Comparison of ENCODE assay signal across 29 cellular contexts in genomic region chr22:23115825-23116494, GRCh38. TPM values are rescaled to one million over a fixed set of nuclear protein-coding genes. Genes with fewer than 3 reads are reported as not detected.
"Had no signal": no experiment of that assay in that cellular context is flagged by ENCODE, and none has a peak within 500 bp of the region (broad histone marks: within the 10 kb centered on the region; RNA-seq: fewer than 3 reads in every experiment).

No MANE protein-coding gene starts in this region.

- DNase-seq: activated CD4-positive, alpha-beta T cell treated with anti-CD3 and anti-CD28 coated beads for 36 hours; activated CD4-positive, alpha-beta T cell treated with anti-CD3 and anti-CD28 coated beads, Interleukin-2, amount 50 U/mL, for 4 hours; activated CD8-positive, alpha-beta memory T cell treated with anti-CD3 and anti-CD28 coated beads for 24 hours; activated CD8-positive, alpha-beta memory T cell treated with anti-CD3 and anti-CD28 coated beads, Interleukin-2, amount 50 U/mL, for 4 hours; activated naive CD4-positive, alpha-beta T cell; activated T-cell treated with anti-CD3 and anti-CD28 coated beads, Interleukin-2, amount 50 U/mL, for 24 hours; adrenal gland; cortex of kidney; foreskin keratinocyte; immature natural killer cell; left ventricle myocardium inferior; midbrain; natural killer cell; psoas muscle; stimulated activated CD4-positive, alpha-beta T cell treated with anti-CD3 and anti-CD28 coated beads, Interleukin-4, amount 100 ng/mL, for 24 hours; stimulated activated naive CD8-positive, alpha-beta T cell treated with anti-CD3 and anti-CD28 coated beads, Interleukin-15, Interleukin-2, amounts not matched to agents 100 U/mL and 50 U/mL, for 24 hours; T-helper 9 cell; tibial artery had no signal

- H3K27me3 ChIP-seq: adrenal gland, foreskin keratinocyte, neutrophil, pancreas, right atrium auricular region, tibial artery had no signal

- H3K36me3 ChIP-seq: adrenal gland, left ventricle myocardium inferior, neutrophil, pancreas, right atrium auricular region, tibial artery had no signal

- H3K4me3 Mint-ChIP-seq: activated CD4-positive, alpha-beta T cell treated with anti-CD3 and anti-CD28 coated beads for 36 hours; activated naive CD8-positive, alpha-beta T cell; activated T-cell treated with anti-CD3 and anti-CD28 coated beads, Interleukin-2, amount 50 U/mL, for 24 hours; immature natural killer cell; natural killer cell; WTC11 had no signal

- FAIRE-seq: astrocyte, pancreas had no signal

- H3K36me3 Mint-ChIP-seq: immature natural killer cell, natural killer cell, WTC11 had no signal

- ATAC-seq: activated CD4-positive, alpha-beta T cell treated with anti-CD3 and anti-CD28 coated beads for 36 hours; foreskin keratinocyte; natural killer cell; pancreas; psoas muscle; stimulated activated naive CD8-positive, alpha-beta T cell treated with anti-CD3 and anti-CD28 coated beads, Interleukin-15, Interleukin-2, amounts not matched to agents 100 U/mL and 50 U/mL, for 24 hours; WTC11 had no signal

- H3K4me3 ChIP-seq: adrenal gland, left ventricle myocardium inferior, pancreas, psoas muscle, right atrium auricular region, tibial artery had no signal

- H3K9me3 ChIP-seq: adrenal gland, left ventricle myocardium inferior, neutrophil, pancreas, psoas muscle, right atrium auricular region, tibial artery had no signal

- H3K27me3 Mint-ChIP-seq: activated CD4-positive, alpha-beta T cell treated with anti-CD3 and anti-CD28 coated beads for 36 hours; activated naive CD8-positive, alpha-beta T cell; activated T-cell treated with anti-CD3 and anti-CD28 coated beads, Interleukin-2, amount 50 U/mL, for 24 hours had no signal

- H3K27ac ChIP-seq: adrenal gland, foreskin keratinocyte, left ventricle myocardium inferior, neutrophil, pancreas, psoas muscle, right atrium auricular region, tibial artery had no signal

- H3K9me3 Mint-ChIP-seq: activated T-cell treated with anti-CD3 and anti-CD28 coated beads, Interleukin-2, amount 50 U/mL, for 24 hours; activated T-helper 2 cell treated with anti-CD3 and anti-CD28 coated beads, Interferon-gamma antibody, Interleukin-2, Interleukin-4, amounts not matched to agents 10 μg/mL and 5 μg/mL and 100 μg/mL, durations not matched to agents 14 hours and 24 hours and 36 hours; immature natural killer cell; natural killer cell; WTC11 had no signal

- H3K4me1 ChIP-seq: adrenal gland, foreskin keratinocyte, pancreas, psoas muscle, tibial artery had no signal

- H3K27ac Mint-ChIP-seq: activated CD4-positive, alpha-beta T cell treated with anti-CD3 and anti-CD28 coated beads for 36 hours; activated naive CD8-positive, alpha-beta T cell; activated T-cell treated with anti-CD3 and anti-CD28 coated beads, Interleukin-2, amount 50 U/mL, for 24 hours; activated T-helper 2 cell treated with anti-CD3 and anti-CD28 coated beads, Interferon-gamma antibody, Interleukin-2, Interleukin-4, amounts not matched to agents 10 μg/mL and 5 μg/mL and 100 μg/mL, durations not matched to agents 14 hours and 24 hours and 36 hours; natural killer cell; WTC11 had no signal

RNA-seq across cellular contexts. Expression of gene RSPH14, which starts 25.8 kb away (rescaled TPM):
- total RNA-seq: activated T-helper 2 cell treated with anti-CD3 and anti-CD28 coated beads, Interferon-gamma antibody, Interleukin-2, Interleukin-4, amounts not matched to agents 10 μg/mL and 5 μg/mL and 100 μg/mL, durations not matched to agents 14 hours and 24 hours and 36 hours; astrocyte; foreskin keratinocyte; glomerular endothelial cell; left ventricle myocardium inferior; lung microvascular endothelial cell; psoas muscle; right atrium auricular region; subcutaneous adipose tissue; T-helper 1 cell treated with Interleukin-12 subunit alpha and Interleukin-12 subunit beta and Interleukin-4 antibody, amounts not matched to agents 30 ng/mL and 1 ng/mL, for 36 hours; WTC11 had no signal
- polyA plus RNA-seq: psoas muscle had no signal

RNA-seq across cellular contexts. Expression of gene RAB36, which starts 29.3 kb away (rescaled TPM):
- total RNA-seq: activated T-helper 2 cell treated with anti-CD3 and anti-CD28 coated beads, Interferon-gamma antibody, Interleukin-2, Interleukin-4, amounts not matched to agents 10 μg/mL and 5 μg/mL and 100 μg/mL, durations not matched to agents 14 hours and 24 hours and 36 hours; T-helper 1 cell treated with Interleukin-12 subunit alpha and Interleukin-12 subunit beta and Interleukin-4 antibody, amounts not matched to agents 30 ng/mL and 1 ng/mL, for 36 hours had no signal
